9 cellular contexts compared by ENCODE assay signal in the genomic region with DNA sequence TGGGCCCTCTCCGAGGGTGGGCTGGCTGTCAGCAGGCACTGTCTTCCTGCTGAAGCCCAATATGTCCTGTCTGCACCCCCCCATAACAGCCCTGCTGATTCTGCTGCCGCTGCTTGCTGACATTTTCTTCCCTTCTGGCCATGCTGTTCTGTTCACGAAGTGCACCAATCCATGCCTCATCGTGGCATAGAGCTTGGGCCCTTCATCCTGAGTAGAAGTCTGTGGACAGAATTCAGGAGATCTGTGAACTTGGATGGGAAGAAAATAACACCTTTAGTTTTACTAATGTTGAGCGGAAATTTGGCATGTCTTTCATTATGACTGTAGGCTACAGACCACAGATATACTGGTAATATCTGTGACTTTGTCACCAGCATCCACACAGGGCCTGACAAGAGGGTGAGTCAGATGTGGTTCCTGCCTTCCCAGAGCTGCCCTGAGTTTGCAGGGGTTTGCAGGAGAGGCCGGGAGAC. TPM values are rescaled to one million over a fixed set of nuclear protein-coding genes. Genes with fewer than 3 reads are reported as not detected.
DNase-seq lines count a peak whose midpoint lies in the region; ATAC-seq lines count a peak whose summit lies in the region.
"Had no signal": no experiment of that assay in that cellular context is flagged by ENCODE, and none has a peak within 500 bp of the region (broad histone marks: within the 10 kb centered on the region; RNA-seq: fewer than 3 reads in every experiment).

No MANE protein-coding gene starts in this region.

- DNase-seq in EH (ENCODE audit: low read depth) (peak; percentile 33), NCI-H2029 (lab: John Stamatoyannopoulos, UW) (no peak), cerebellum (ENCODE audit: low spot score) (no peak), NCI-H1092 treated with DMSO at 0.1 percent for 48 hours (lab: John Stamatoyannopoulos, UW) (no peak), midbrain (lab: John Stamatoyannopoulos, UW) (no peak)
- DNase-seq in activated naive CD8-positive, alpha-beta T cell treated with anti-CD3 and anti-CD28 coated beads, Interleukin-2, amount 10 ng/mL, durations not matched to agents 7 days and 5 days = no peak

- no peak overlapping the region for H3K4me3 Mint-ChIP-seq in activated naive CD8-positive, alpha-beta T cell treated with anti-CD3 and anti-CD28 coated beads, Interleukin-2, amount 10 ng/mL, durations not matched to agents 7 days and 5 days
- H3K4me3 Mint-ChIP-seq: neural crest cell had no signal

- peaks cover 4% of the 10 kb centered on the region for H3K4me1 Mint-ChIP-seq in activated naive CD8-positive, alpha-beta T cell treated with anti-CD3 and anti-CD28 coated beads, Interleukin-2, amount 10 ng/mL, durations not matched to agents 7 days and 5 days

- POLR2A ChIA-PET in activated naive CD8-positive, alpha-beta T cell treated with anti-CD3 and anti-CD28 coated beads, Interleukin-2, amount 10 ng/mL, durations not matched to agents 7 days and 5 days (lab: Charles Lee) = no interaction called here

- ATAC-seq in GM18861 (IDR thresholded peaks at IDR 0.05; ENCODE audit: unreplicated experiment) (peak; percentile 52), HG03432 (IDR thresholded peaks at IDR 0.05; ENCODE audit: unreplicated experiment) (peak; percentile 42)
- peak; percentile 52 for ATAC-seq in activated naive CD8-positive, alpha-beta T cell treated with anti-CD3 and anti-CD28 coated beads, Interleukin-2, amount 10 ng/mL, durations not matched to agents 7 days and 5 days (ENCODE audit: low read depth)

- H3K9me3 Mint-ChIP-seq in activated naive CD8-positive, alpha-beta T cell treated with anti-CD3 and anti-CD28 coated beads, Interleukin-2, amount 10 ng/mL, durations not matched to agents 7 days and 5 days = peaks cover 3% of the 10 kb centered on the region
- H3K9me3 Mint-ChIP-seq: neural crest cell had no signal

- no peak overlapping the region for H3K27ac Mint-ChIP-seq in activated naive CD8-positive, alpha-beta T cell treated with anti-CD3 and anti-CD28 coated beads, Interleukin-2, amount 10 ng/mL, durations not matched to agents 7 days and 5 days

- H3K27me3 Mint-ChIP-seq in activated naive CD8-positive, alpha-beta T cell treated with anti-CD3 and anti-CD28 coated beads, Interleukin-2, amount 10 ng/mL, durations not matched to agents 7 days and 5 days = peaks cover 2% of the 10 kb centered on the region

- H3K36me3 Mint-ChIP-seq in activated naive CD8-positive, alpha-beta T cell treated with anti-CD3 and anti-CD28 coated beads, Interleukin-2, amount 10 ng/mL, durations not matched to agents 7 days and 5 days = no peaks in the 10 kb centered on the region

RNA-seq across cellular contexts. Expression of a gene that starts 14.1 kb away (rescaled TPM):
- 10 to 100 TPM; 38.0 to 41.9 TPM for total RNA-seq in activated naive CD8-positive, alpha-beta T cell treated with anti-CD3 and anti-CD28 coated beads, Interleukin-2, amount 10 ng/mL, durations not matched to agents 7 days and 5 days
- total RNA-seq in cerebellum = 37.0 TPM

RNA-seq across cellular contexts. Expression of a gene that starts 29.9 kb away (rescaled TPM):
- not detected for total RNA-seq in activated naive CD8-positive, alpha-beta T cell treated with anti-CD3 and anti-CD28 coated beads, Interleukin-2, amount 10 ng/mL, durations not matched to agents 7 days and 5 days
- total RNA-seq in cerebellum = not detected
- total RNA-seq: neural crest cell had no signal

RNA-seq across cellular contexts. Expression of a gene that starts 54.9 kb away (rescaled TPM):
- 10 to 100 TPM; 71.9 to 77.0 TPM for total RNA-seq in activated naive CD8-positive, alpha-beta T cell treated with anti-CD3 and anti-CD28 coated beads, Interleukin-2, amount 10 ng/mL, durations not matched to agents 7 days and 5 days
- total RNA-seq in cerebellum = 16.8 TPM
